ENCODE assay signal across 18 cellular contexts in genomic region chr3:60114191-60114590, GRCh38.
DNase-seq lines count a peak whose midpoint lies in the region.
"Had no signal": no experiment of that assay in that cellular context is flagged by ENCODE, and none has a peak within 500 bp of the region (broad histone marks: within the 10 kb centered on the region; RNA-seq: fewer than 3 reads in every experiment).

No MANE protein-coding gene starts in this region.

- DNase-seq in NCI-H2171 treated with DMSO at 0.1 percent for 48 hours (lab: John Stamatoyannopoulos, UW) (peak; percentile 3), NCI-H2171 (lab: John Stamatoyannopoulos, UW) (no peak), globus pallidus (ENCODE audit: low spot score) (peak; percentile 76), midbrain (lab: John Stamatoyannopoulos, UW) (peak; percentile 15), superior temporal gyrus (ENCODE audit: extremely low spot score) (peak; percentile 67), HUDEP-2 (lab: John Stamatoyannopoulos, UW; ENCODE audit: unreplicated experiment in 76 of 76) (no peak), D341Med (ENCODE audit: low spot score) (no peak)
- no peak for DNase-seq in effector CD8-positive, alpha-beta T cell (lab: John Stamatoyannopoulos, UW)
- DNase-seq: BE2C; Calu3; CD4-positive, alpha-beta T cell; CD8-positive, alpha-beta memory T cell; COR-L47; DMS153; DND-41; GM23248; H7; HCEC 1CT had no signal

Comparison
In these comparisons a context has a peak if more than half of its experiments do, and no peak if none do; other contexts are left out.
1. DNase-seq: peak in NCI-H2171 treated with DMSO at 0.1 percent for 48 hours (single experiment), globus pallidus (single experiment), midbrain (single experiment) and superior temporal gyrus (single experiment); none in NCI-H2171 (single experiment), HUDEP-2 (0 of 76), effector CD8-positive, alpha-beta T cell (single experiment) and D341Med (single experiment).